8 cellular contexts compared by ENCODE assay signal in the genomic region with DNA sequence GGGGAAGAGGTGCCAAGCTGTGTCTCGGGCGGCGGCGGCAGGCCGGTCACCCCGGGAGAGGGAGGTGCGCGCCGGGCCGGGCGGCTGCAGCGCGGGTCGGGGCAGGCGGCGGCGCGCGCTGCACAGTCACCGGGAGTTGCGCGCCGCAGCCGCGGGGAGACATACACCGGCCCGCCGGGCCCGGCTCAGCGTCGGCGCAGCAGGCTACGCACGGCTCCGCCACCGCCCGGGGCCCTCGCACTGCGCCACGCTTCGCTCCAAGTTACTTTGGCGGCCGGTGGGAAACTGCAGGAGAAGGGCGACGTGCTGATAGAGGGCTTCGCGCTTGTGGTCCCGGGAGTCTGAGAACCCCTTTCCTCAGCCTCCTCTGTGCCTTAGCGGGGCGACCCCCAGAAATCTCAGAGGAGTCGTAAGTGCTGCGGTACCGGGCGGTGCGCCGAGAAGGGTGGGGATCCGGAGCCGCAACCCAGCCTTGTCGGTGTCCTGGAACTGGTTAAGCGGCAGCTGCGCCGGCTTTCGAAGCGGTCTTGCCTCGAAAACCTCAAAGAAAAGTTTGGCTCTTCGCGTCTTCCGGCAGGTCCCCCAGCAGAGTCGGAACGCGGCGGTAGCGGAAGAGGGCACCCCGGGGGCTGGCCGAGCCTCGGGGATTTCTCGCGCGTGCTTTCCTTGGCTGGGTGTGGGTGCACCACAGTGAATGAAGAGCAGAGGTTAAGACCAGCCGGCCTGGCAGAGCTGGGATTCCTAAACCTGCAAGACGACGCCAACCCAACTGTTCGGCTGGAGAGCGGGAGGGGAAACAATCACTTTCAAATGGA. TPM values are rescaled to one million over a fixed set of nuclear protein-coding genes. Genes with fewer than 3 reads are reported as not detected.
DNase-seq lines count a peak whose midpoint lies in the region; ATAC-seq and TF ChIP-seq lines count a peak whose summit lies in the region.

A gene (minus strand): TSS at position 11 of the 815 bp plus-strand sequence.

- TF ChIP-seq CTCF in RWPE1 (conservative IDR thresholded peaks at IDR 0.05; ENCODE audit: low read depth) (no peak), smooth muscle cell (IDR thresholded peaks at IDR 0.05; ENCODE audit: borderline replicate concordance, insufficient read depth, poor library complexity, severe bottlenecking) (no peak)

- no peak within 1 kb of the TSS for H3K27ac Mint-ChIP-seq in CD4-positive, alpha-beta memory T cell

- H3K79me2 ChIP-seq in smooth muscle cell (ENCODE audit: low read depth): peaks cover 8% of the 10 kb centered on the region

- WGBS in smooth muscle cell (ENCODE audit: low lambda C conversion rate): under 1% methylated on average over 77 of the region's 84 CpGs

- CTCF ChIA-PET in CD4-positive, alpha-beta memory T cell (lab: Charles Lee; ENCODE audit: partially characterized antibody): no interaction called here
- CTCF ChIA-PET in RWPE1 (lab: Yijun Ruan, JAX): interaction anchor here (0.5 to 0.9 kb wide), 4 partner anchors 100 to 567 kb away, joined by 3 to 5 read pairs (median 4); no protein-coding TSS in a partner anchor

- peak within 1 kb of the TSS; percentile 92 for H2AFZ ChIP-seq in smooth muscle cell (ENCODE audit: low read depth)

- H3K36me3 Mint-ChIP-seq in CD4-positive, alpha-beta memory T cell: no peaks in the 10 kb centered on the region

- H3K27me3 Mint-ChIP-seq in CD4-positive, alpha-beta memory T cell: peaks cover 50 to 53% of the 10 kb centered on the region in 2 donors

- H4K20me1 ChIP-seq in smooth muscle cell (ENCODE audit: low read depth): no peaks in the 10 kb centered on the region

- no peaks in the 10 kb centered on the region for H3K9me3 Mint-ChIP-seq in CD4-positive, alpha-beta memory T cell

- peaks cover 28% of the 10 kb centered on the region for H3K4me1 ChIP-seq in CD4-positive, alpha-beta memory T cell (ENCODE audit: insufficient read depth, low read length)
- H3K4me1 ChIP-seq in smooth muscle cell (ENCODE audit: low read depth): peaks cover 30% of the 10 kb centered on the region

- peak within 1 kb of the TSS; percentile 99 for H3K4me2 ChIP-seq in smooth muscle cell

- peaks cover 14 to 38% (median 30%) of the 10 kb centered on the region in 4 donors for H3K4me1 Mint-ChIP-seq in CD4-positive, alpha-beta memory T cell

- ATAC-seq in GM19035 (IDR thresholded peaks at IDR 0.05; ENCODE audit: unreplicated experiment) (peak; percentile 32), HG03571 (IDR thresholded peaks at IDR 0.05; ENCODE audit: unreplicated experiment) (peak; percentile 27)

- no peaks in the 10 kb centered on the region for H3K9me3 ChIP-seq in CD4-positive, alpha-beta memory T cell (ENCODE audit: control insufficient read depth in 1 of 2, low read length in 2 of 2)
- no peaks in the 10 kb centered on the region for H3K9me3 ChIP-seq in smooth muscle cell (replicated peaks; ENCODE audit: low read depth)

- H3K27me3 ChIP-seq in CD4-positive, alpha-beta memory T cell (ENCODE audit: insufficient read depth, low read length): peaks cover 24% of the 10 kb centered on the region
- H3K27me3 ChIP-seq in smooth muscle cell (ENCODE audit: low read depth): peaks cover 8% of the 10 kb centered on the region

- POLR2A ChIA-PET in CD4-positive, alpha-beta memory T cell (lab: Charles Lee; ENCODE audit: partially characterized antibody): no interaction called here
- POLR2A ChIA-PET in RWPE1 (lab: Yijun Ruan, JAX; ENCODE audit: low non-redundant PET): no interaction called here

- H3K9ac ChIP-seq in smooth muscle cell (ENCODE audit: low read depth): peak within 1 kb of the TSS; percentile 35

- H3F3A ChIP-seq in smooth muscle cell (ENCODE audit: low read depth): no peaks in the 10 kb centered on the region

- intact Hi-C loops in CD4-positive, alpha-beta memory T cell (cut with micrococcal nuclease): no loop called here

- H3K4me3 Mint-ChIP-seq in CD4-positive, alpha-beta memory T cell: peak within 1 kb of the TSS; percentile 71 to 88 (median 84)

- H3K27ac ChIP-seq in CD4-positive, alpha-beta memory T cell (ENCODE audit: low read depth, low read length): no peak within 1 kb of the TSS
- H3K27ac ChIP-seq in RWPE1: peak within 1 kb of the TSS; percentile 99
- H3K27ac ChIP-seq in smooth muscle cell (ENCODE audit: low read depth): no peak within 1 kb of the TSS

- H3K36me3 ChIP-seq in CD4-positive, alpha-beta memory T cell (ENCODE audit: insufficient read depth, low read length): no peaks in the 10 kb centered on the region
- H3K36me3 ChIP-seq in smooth muscle cell (ENCODE audit: low read depth): no peaks in the 10 kb centered on the region

- no peak for DNase-seq in CD4-positive, alpha-beta memory T cell
- DNase-seq in RWPE1 (ENCODE audit: low spot score) (peak; percentile 53), cerebellar cortex (ENCODE audit: low spot score) (peak; percentile 38), islet precursor cell (peak; percentile 81), smooth muscle cell (lab: John Stamatoyannopoulos, UW; ENCODE audit: unreplicated experiment) (no peak), NCI-H226 (no peak)

- peak within 1 kb of the TSS in 1 of 2 donors; percentile 31 for H3K4me3 ChIP-seq in CD4-positive, alpha-beta memory T cell (ENCODE audit: low read length in 2 of 2)
- H3K4me3 ChIP-seq in smooth muscle cell: peak within 1 kb of the TSS; percentile 75

RNA-seq across cellular contexts. Expression of the gene that starts here (rescaled TPM):
- not detected for total RNA-seq in CD4-positive, alpha-beta memory T cell
- not detected for polyA plus RNA-seq in CD4-positive, alpha-beta memory T cell
- total RNA-seq in smooth muscle cell: 1.7 and 8.8 TPM in 2 replicates
- 0.32 and 0.97 TPM in 2 replicates for polyA plus RNA-seq in smooth muscle cell

Comparison
In these comparisons a context has a peak if more than half of its experiments do, and no peak if none do; other contexts are left out.
1. DNase-seq: peak in RWPE1 (single experiment), cerebellar cortex (single experiment) and islet precursor cell (single experiment); none in CD4-positive, alpha-beta memory T cell (0 of 5), smooth muscle cell (single experiment) and NCI-H226 (single experiment).